Comparison of ENCODE assay signal across 1 cellular context in genomic region chr1:177246710-177247588, GRCh38.
TF ChIP-seq lines count a peak whose summit lies in the region.

No MANE protein-coding gene starts in this region.

TF ChIP-seq in HEK293, 187 proteins besides CTCF, POLR2A, EP300 and RAD21 (continued from another document):
- TF ChIP-seq PRDM6 (tag by site-specific recombination; IDR thresholded peaks at IDR 0.05), result peak; percentile 74
- no peak for TF ChIP-seq ZNF596 (tag by site-specific recombination; IDR thresholded peaks at IDR 0.05)
- no peak for TF ChIP-seq ZNF660 (tag by site-specific recombination; IDR thresholded peaks at IDR 0.05)
